ENCODE assay signal across 2 cellular contexts in the genomic region with DNA sequence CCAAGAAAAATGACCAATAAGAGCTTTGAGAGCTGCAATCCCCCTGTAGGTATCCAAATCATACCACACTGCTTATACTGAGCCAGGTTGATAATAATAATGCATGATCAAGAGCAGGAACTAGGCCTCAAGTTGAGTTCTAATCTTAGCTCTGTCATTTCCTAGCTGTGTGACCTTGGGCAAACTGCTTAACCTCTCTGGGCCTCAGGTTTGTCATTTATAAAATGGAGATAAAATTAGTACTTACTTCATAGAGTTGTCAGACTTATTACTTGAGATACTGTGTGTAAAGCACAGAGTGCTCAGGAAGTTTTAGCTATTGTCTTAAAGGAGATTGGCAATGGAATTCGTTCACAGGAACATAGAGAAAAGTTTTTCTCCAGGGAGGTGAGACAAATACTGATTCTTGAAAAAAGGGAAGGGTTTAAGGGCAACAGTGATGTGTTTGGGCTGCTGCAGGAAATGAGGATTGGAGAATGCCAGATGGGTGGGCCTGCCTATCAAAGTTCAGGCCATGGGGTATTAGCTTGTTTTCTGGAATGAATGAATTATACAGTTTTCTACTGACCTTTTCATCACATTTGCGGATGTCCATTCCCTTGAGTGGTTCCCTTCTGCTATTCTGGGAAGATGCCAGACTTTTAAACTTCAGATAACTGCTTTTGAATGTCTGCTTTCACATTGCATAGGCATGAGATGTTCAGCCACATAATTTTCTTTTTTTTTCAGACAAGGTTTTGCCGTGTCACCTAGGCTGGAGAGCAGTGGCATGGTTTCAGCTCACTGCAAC.
TF ChIP-seq lines count a peak whose summit lies in the region.

No MANE protein-coding gene starts in this region.

TF ChIP-seq in HEK293, 187 proteins besides CTCF, POLR2A, EP300 and RAD21:
- peak; percentile 88 for TF ChIP-seq ZNF768 (tag by site-specific recombination; IDR thresholded peaks at IDR 0.05)
- TF ChIP-seq ZNF335 (tag by site-specific recombination; conservative IDR thresholded peaks at IDR 0.05) = no peak

TF ChIP-seq in GM12891, 5 proteins besides CTCF, POLR2A, EP300 and RAD21:
- no peak for TF ChIP-seq POLR2AphosphoS5 (IDR thresholded peaks at IDR 0.05; ENCODE audit: low read depth, low read length)
- TF ChIP-seq SPI1 (IDR thresholded peaks at IDR 0.05; ENCODE audit: low read depth, low read length) = no peak
- TF ChIP-seq POU2F2 (IDR thresholded peaks at IDR 0.05; ENCODE audit: low read depth, low read length) = no peak
- no peak for TF ChIP-seq PAX5 (IDR thresholded peaks at IDR 0.05; ENCODE audit: insufficient read depth, low read length, severe bottlenecking)
- no peak for TF ChIP-seq TAF1 (IDR thresholded peaks at IDR 0.05; ENCODE audit: low read depth, low read length)
